1 cellular context compared by ENCODE assay signal in genomic region chr12:109278912-109279311, GRCh38.
TF ChIP-seq lines count a peak whose summit lies in the region.

No MANE protein-coding gene starts in this region.

TF ChIP-seq in GM23338, 12 proteins besides CTCF, POLR2A, EP300 and RAD21 (continued from another document):
- TF ChIP-seq ZNF462 (CRISPR knock-in tag; IDR thresholded peaks at IDR 0.05) = no peak
